Comparison of ENCODE assay signal across 18 cellular contexts in genomic region chr2:120480346-120480902, GRCh38.
DNase-seq lines count a peak whose midpoint lies in the region; ATAC-seq, FAIRE-seq and TF ChIP-seq lines count a peak whose summit lies in the region.
"Had no signal": no experiment of that assay in that cellular context is flagged by ENCODE, and none has a peak within 500 bp of the region (broad histone marks: within the 10 kb centered on the region; RNA-seq: fewer than 3 reads in every experiment).

No MANE protein-coding gene starts in this region.

- no peaks in the 10 kb centered on the region for H3K79me1 ChIP-seq in IMR-90 (ENCODE audit: low read depth in 1 of 2, low read length in 2 of 2)

- no TSS peak for BruUV-seq in IMR-90 (replicated peaks; lab: Mats Ljungman, UMichigan)
- no TSS peak for BruUV-seq in HepG2 (replicated peaks; lab: Mats Ljungman, UMichigan)

- TF ChIP-seq CTCF in IMR-90 (conservative IDR thresholded peaks at IDR 0.05; ENCODE audit: low read depth, low read length): no peak
- TF ChIP-seq CTCF in adrenal gland (IDR thresholded peaks at IDR 0.05): no peak
- no peak for TF ChIP-seq CTCF in HepG2 (CRISPR knock-in tag; IDR thresholded peaks at IDR 0.05)
- TF ChIP-seq CTCF in spleen (IDR thresholded peaks at IDR 0.05 in 8 of 11, conservative IDR thresholded peaks at IDR 0.05 in 3 of 11): no peak

- H2BK20ac ChIP-seq in IMR-90 (ENCODE audit: low read depth, low read length): no peak overlapping the region

- no peak for ATAC-seq in IMR-90 (ENCODE audit: low read depth)
- ATAC-seq in HepG2: 0 out of 3 replicates have a peak, but pooled peaks have one; percentile 9
- no peak for ATAC-seq in HG03354 (IDR thresholded peaks at IDR 0.05; ENCODE audit: poor library complexity, severe bottlenecking, unreplicated experiment)
- ATAC-seq in GM19463 (IDR thresholded peaks at IDR 0.05; ENCODE audit: unreplicated experiment): no peak
- ATAC-seq: SK-N-SH treated with all-trans-retinoic acid at 6 μM for 48 hours had no signal

- H2BK120ac ChIP-seq in IMR-90 (ENCODE audit: low read depth, low read length): no peak overlapping the region

- H3K14ac ChIP-seq in IMR-90 (replicated peaks; ENCODE audit: low read depth, low read length): no peak overlapping the region; the same call in 1 of the 2 replicates

- H3K79me2 ChIP-seq in HepG2 (ENCODE audit: insufficient read depth, low read length): no peaks in the 10 kb centered on the region

- H4K91ac ChIP-seq in IMR-90 (ENCODE audit: insufficient read depth, low read depth, low read length): no peak overlapping the region

- no peak overlapping the region for H3K18ac ChIP-seq in IMR-90 (ENCODE audit: low read depth, low read length)

- no peak overlapping the region for H3K56ac ChIP-seq in IMR-90 (ENCODE audit: extremely low read depth, insufficient read depth, low read length)

- H3K4me3 ChIP-seq in IMR-90 (ENCODE audit: insufficient read depth, low read depth, low read length) (no peak overlapping the region), adrenal gland (no peak overlapping the region), HepG2 (replicated peaks in 1 of 3; ENCODE audit: insufficient read depth in 1 of 3, low read depth in 2 of 3, low read length in 3 of 3) (no peak overlapping the region), spleen (no peak overlapping the region)

- dilution Hi-C loops in IMR-90 (cut with HindIII; ENCODE audit: low sequenced_read_pairs, unreplicated experiment): no loop called here

- H3K4me1 ChIP-seq in IMR-90 (ENCODE audit: control insufficient read depth, insufficient read depth, low read length) (no peaks in the 10 kb centered on the region), adrenal gland (replicated peaks in 1 of 2) (no peaks in the 10 kb centered on the region), HepG2 (ENCODE audit: insufficient read depth, low read length) (peaks cover 57% of the 10 kb centered on the region), spleen (no peaks in the 10 kb centered on the region)

- 45% methylated on average over 7 of the region's 9 CpGs; no CpG with 5 or more reads in 1 of the 2 experiments for WGBS in IMR-90 (ENCODE audit: extremely low coverage in 2 of 2, insufficient read length in 1 of 2), 2 experiments
- WGBS in adrenal gland, 4 donors: 52 to 56% (median 53%) methylated on average over 9 of the region's 9 CpGs
- WGBS in HepG2 (ENCODE audit: low lambda C conversion rate): 67% methylated on average over 9 of the region's 9 CpGs
- 70 to 82% (median 71%) methylated on average over 9 of the region's 9 CpGs for WGBS in spleen, 5 donors

- TF ChIP-seq EP300 in HepG2 (IDR thresholded peaks at IDR 0.05; ENCODE audit: low read depth in 2 of 2, low read length in 2 of 2): no peak
- TF ChIP-seq EP300 in HepG2 (CRISPR knock-in tag; IDR thresholded peaks at IDR 0.05; ENCODE audit: borderline replicate concordance): no peak

- CTCF ChIA-PET in IMR-90 (lab: Yijun Ruan, JAX): no interaction called here
- CTCF ChIA-PET in HepG2 (lab: Yijun Ruan, JAX; ENCODE audit: low intra/inter-chr PET ratio, low total read pairs): no interaction called here

- peak overlapping the region; percentile 22 for H2BK5ac ChIP-seq in IMR-90 (ENCODE audit: low read depth, low read length, poor library complexity, severe bottlenecking)

- intact Hi-C loops in IMR-90 (cut with micrococcal nuclease): no loop called here
- intact Hi-C loops in adrenal gland (cut with DNase I): no loop called here
- intact Hi-C loops in HepG2 (cut with micrococcal nuclease; ENCODE audit: unreplicated experiment): loop anchor here (1.0 kb wide), 1 partner anchor 10 kb away; no protein-coding TSS in a partner anchor
- intact Hi-C loops in spleen (cut with DNase I; ENCODE audit: low total_unique reads): no loop called here

- FAIRE-seq in HepG2 (lab: Jason Lieb, UNC): no peak
- FAIRE-seq: RCC 7860 had no signal

- no peaks in the 10 kb centered on the region for H3K36me3 ChIP-seq in IMR-90 (ENCODE audit: control insufficient read depth, insufficient read depth, low read length)
- H3K36me3 ChIP-seq in adrenal gland (replicated peaks in 1 of 2): no peaks in the 10 kb centered on the region
- no peaks in the 10 kb centered on the region for H3K36me3 ChIP-seq in HepG2 (replicated peaks in 1 of 2; ENCODE audit: control insufficient read depth in 1 of 2, insufficient read depth in 2 of 2, low read length in 2 of 2)
- H3K36me3 ChIP-seq in spleen: no peaks in the 10 kb centered on the region

- no peak for TF ChIP-seq POLR2A in IMR-90 (IDR thresholded peaks at IDR 0.05; ENCODE audit: low read depth, low read length)
- no peak for TF ChIP-seq POLR2A in adrenal gland (IDR thresholded peaks at IDR 0.05)
- no peak for TF ChIP-seq POLR2A in HepG2 (IDR thresholded peaks at IDR 0.05; ENCODE audit: insufficient read depth in 1 of 2, low read depth in 2 of 2, low read length in 2 of 2)
- no peak for TF ChIP-seq POLR2A in spleen (IDR thresholded peaks at IDR 0.05)

- no peak overlapping the region for H2BK15ac ChIP-seq in IMR-90 (ENCODE audit: low read depth, low read length)

- H3K4ac ChIP-seq in IMR-90 (ENCODE audit: low read depth, low read length): no peak overlapping the region

- H3K9me3 ChIP-seq in IMR-90 (ENCODE audit: control insufficient read depth, insufficient read depth, low read length) (no peaks in the 10 kb centered on the region; the same call in 1 of the 2 replicates), adrenal gland (replicated peaks in 1 of 3) (no peaks in the 10 kb centered on the region), HepG2 (ENCODE audit: low read length) (no peaks in the 10 kb centered on the region), spleen (no peaks in the 10 kb centered on the region)

- H3K9ac ChIP-seq in IMR-90 (ENCODE audit: low read depth, low read length) (no peak overlapping the region), HepG2 (ENCODE audit: insufficient read depth, low read depth, low read length) (no peak overlapping the region)

- H4K20me1 ChIP-seq in IMR-90 (ENCODE audit: insufficient read depth, low read length): no peaks in the 10 kb centered on the region
- H4K20me1 ChIP-seq in HepG2 (ENCODE audit: insufficient read depth, low read length): no peaks in the 10 kb centered on the region

- H3K4me2 ChIP-seq in IMR-90 (ENCODE audit: low read depth, low read length) (no peak overlapping the region), HepG2 (ENCODE audit: low read depth, low read length) (no peak overlapping the region; the same call in 1 of the 2 replicates)

- H2AFZ ChIP-seq in IMR-90 (replicated peaks; ENCODE audit: low read length, poor library complexity) (peak overlapping the region; percentile 65), HepG2 (ENCODE audit: low read length) (no peak overlapping the region)

- no peak for TF ChIP-seq RAD21 in IMR-90 (IDR thresholded peaks at IDR 0.05; ENCODE audit: low read length)
- TF ChIP-seq RAD21 in HepG2 (CRISPR knock-in tag; IDR thresholded peaks at IDR 0.05): no peak

- H3K27me3 ChIP-seq in IMR-90 (ENCODE audit: control insufficient read depth, insufficient read depth, low read length) (peaks cover 39% of the 10 kb centered on the region), adrenal gland (no peaks in the 10 kb centered on the region), HepG2 (ENCODE audit: control insufficient read depth in 1 of 2, insufficient read depth in 2 of 2, low read length in 2 of 2) (no peaks in the 10 kb centered on the region), spleen (replicated peaks in 1 of 7) (peaks cover 0 to 20% (median 0%) of the 10 kb centered on the region in 7 donors)

- POLR2A ChIA-PET in IMR-90 (lab: Charles Lee; ENCODE audit: unreplicated experiment) (no interaction called here), HepG2 (lab: Yijun Ruan, JAX) (interaction anchor here (0.8 to 6.5 kb wide), 6 partner anchors 9 to 73 kb away, joined by 3 to 159 read pairs (median 8); no protein-coding TSS in a partner anchor)

- H3K27ac ChIP-seq in IMR-90 (ENCODE audit: insufficient read depth, low read length): no peak overlapping the region
- H3K27ac ChIP-seq in adrenal gland: no peak overlapping the region
- no peak overlapping the region for H3K27ac ChIP-seq in HepG2 (ENCODE audit: extremely low read length, insufficient read depth, low read length)
- H3K27ac ChIP-seq in spleen: no peak overlapping the region

- H2AK9ac ChIP-seq in IMR-90 (replicated peaks; ENCODE audit: low read depth, low read length, poor library complexity): no peak overlapping the region

- H3K9me1 ChIP-seq in IMR-90 (ENCODE audit: insufficient read depth, low read length): peaks cover 7% of the 10 kb centered on the region

- no peak overlapping the region for H2AK5ac ChIP-seq in IMR-90 (ENCODE audit: low read depth, low read length)

- no peak overlapping the region for H4K8ac ChIP-seq in IMR-90 (ENCODE audit: low read depth in 2 of 2, low read length in 2 of 2)

- in situ Hi-C loops in IMR-90 (cut with MboI; ENCODE audit: low sequenced_read_pairs) (no loop called here), HepG2 (cut with HindIII; ENCODE audit: extremely low pct_ligation_motif_present, low pct_unique_long_range_greater_than_20kb) (no loop called here)

- DNase-seq in IMR-90 (no peak), adrenal gland (peak in 4 of 7 donors; percentile 24 to 54 (median 44)), HepG2 (ENCODE audit: low spot score) (no peak), spleen (peak; percentile 51), ureter (ENCODE audit: low spot score) (no peak)
- DNase-seq: ACHN; C1 segment of cervical spinal cord; DMS79 treated with DMSO at 0.1 percent for 48 hours; H9; NCI-H1092 treated with DMSO at 0.1 percent for 48 hours; NCI-H146; NCI-H2081 treated with DMSO at 0.1 percent for 48 hours; NK-92 treated with Interleukin-12 subunit alpha and Interleukin-12 subunit beta, amount 100 ng/mL, for 24 hours; SIG-M5 had no signal

- no peak overlapping the region for H3K23ac ChIP-seq in IMR-90 (ENCODE audit: low read depth, low read length)

- H4K5ac ChIP-seq in IMR-90 (ENCODE audit: low read depth, low read length): no peak overlapping the region

TF ChIP-seq in IMR-90, 13 proteins besides CTCF, POLR2A, EP300 and RAD21 (continues in another document):
- TF ChIP-seq RFX5 (IDR thresholded peaks at IDR 0.05; ENCODE audit: low read depth, low read length) (no peak), RCOR1 (IDR thresholded peaks at IDR 0.05; ENCODE audit: insufficient replicate concordance, low read length) (no peak), CHD1 (IDR thresholded peaks at IDR 0.05; ENCODE audit: low read depth, low read length) (no peak), CEBPB (IDR thresholded peaks at IDR 0.05; ENCODE audit: low read depth, low read length) (no peak), NFE2L2 (IDR thresholded peaks at IDR 0.05; ENCODE audit: low read depth, low read length) (no peak)

TF ChIP-seq in HepG2, 621 proteins besides CTCF, POLR2A, EP300 and RAD21 (continues in another document):
- TF ChIP-seq EHMT2 (IDR thresholded peaks at IDR 0.05; ENCODE audit: borderline replicate concordance, low read depth, low read length): no peak
- TF ChIP-seq NONO (IDR thresholded peaks at IDR 0.05): no peak
- 0 out of 2 replicates have a peak, but pooled peaks have one; percentile 13 for TF ChIP-seq NONO (CRISPR knock-in tag; conservative IDR thresholded peaks at IDR 0.05)
- 0 out of 2 replicates have a peak, but pooled peaks have one; percentile 6 for TF ChIP-seq ZFY (CRISPR knock-in tag; IDR thresholded peaks at IDR 0.05)
- no peak for TF ChIP-seq ZBTB8A (CRISPR knock-in tag; IDR thresholded peaks at IDR 0.05; ENCODE audit: borderline replicate concordance, low read depth)
- peak; percentile 45 for TF ChIP-seq ZNF282 (IDR thresholded peaks at IDR 0.05; ENCODE audit: partially characterized antibody)
- no peak for TF ChIP-seq TP53 (CRISPR knock-in tag; conservative IDR thresholded peaks at IDR 0.05)

Comparison
In these comparisons a context has a peak if more than half of its experiments do, and no peak if none do; other contexts are left out.
1. DNase-seq: peak in adrenal gland (4 of 7) and spleen (single experiment); none in IMR-90 (single experiment), HepG2 (single experiment) and ureter (single experiment).